Comparison of ENCODE assay signal across 16 cellular contexts in the genomic region with DNA sequence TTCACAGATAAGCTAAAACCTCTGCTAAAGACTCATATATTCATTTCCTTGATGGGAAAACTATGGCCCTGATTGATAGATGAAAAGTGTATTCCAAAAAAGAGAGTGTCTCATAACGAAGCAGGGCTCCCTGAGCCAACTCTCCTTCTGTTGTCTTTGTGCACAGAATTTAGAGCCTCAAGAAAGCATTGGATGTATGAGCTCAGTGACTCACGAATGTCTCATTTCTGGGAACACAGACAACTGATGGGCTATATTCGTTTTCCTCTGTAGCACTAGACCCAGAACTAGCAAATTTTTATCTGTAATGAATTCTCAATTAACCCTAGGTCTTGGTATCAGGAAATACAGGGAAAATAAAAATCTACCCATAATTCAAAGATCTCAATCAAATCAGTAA.
DNase-seq lines count a peak whose midpoint lies in the region; ATAC-seq and TF ChIP-seq lines count a peak whose summit lies in the region.
"Had no signal": no experiment of that assay in that cellular context is flagged by ENCODE, and none has a peak within 500 bp of the region (broad histone marks: within the 10 kb centered on the region; RNA-seq: fewer than 3 reads in every experiment).

No MANE protein-coding gene starts in this region.

- dilution Hi-C loops in IMR-90 (cut with HindIII; ENCODE audit: low sequenced_read_pairs, unreplicated experiment) = no loop called here
- dilution Hi-C loops in mammary epithelial cell (cut with HindIII; ENCODE audit: low sequenced_read_pairs) = no loop called here

- TF ChIP-seq RAD21 in IMR-90 (IDR thresholded peaks at IDR 0.05; ENCODE audit: low read length) = no peak

- no peak overlapping the region for H4K5ac ChIP-seq in IMR-90 (ENCODE audit: low read depth, low read length)

- no peaks in the 10 kb centered on the region for H4K20me1 ChIP-seq in IMR-90 (ENCODE audit: insufficient read depth, low read length)
- H4K20me1 ChIP-seq in mammary epithelial cell (ENCODE audit: insufficient read depth, low read length) = no peaks in the 10 kb centered on the region

- H4K91ac ChIP-seq in IMR-90 (ENCODE audit: insufficient read depth, low read depth, low read length) = no peak overlapping the region

- no peak overlapping the region for H3K14ac ChIP-seq in IMR-90 (replicated peaks; ENCODE audit: low read depth, low read length)

- H3K9me3 ChIP-seq in IMR-90 (ENCODE audit: control insufficient read depth, insufficient read depth, low read length) (no peaks in the 10 kb centered on the region), mammary epithelial cell (replicated peaks; ENCODE audit: insufficient read depth, low read length) (no peaks in the 10 kb centered on the region)
- H3K9me3 ChIP-seq: pancreas had no signal

- H2AK5ac ChIP-seq in IMR-90 (ENCODE audit: low read depth, low read length) = no peak overlapping the region

- peaks cover 3% of the 10 kb centered on the region; the same call in 1 of the 2 replicates for H3K4me1 ChIP-seq in IMR-90 (ENCODE audit: control insufficient read depth, insufficient read depth, low read length)
- peaks cover 4% of the 10 kb centered on the region for H3K4me1 ChIP-seq in mammary epithelial cell (ENCODE audit: insufficient read depth, low read length)
- H3K4me1 ChIP-seq: pancreas had no signal

- CTCF ChIA-PET in IMR-90 (lab: Yijun Ruan, JAX) = no interaction called here
- CTCF ChIA-PET in mammary epithelial cell (lab: Charles Lee; ENCODE audit: low non-redundant PET) = no interaction called here

- no TSS peak for BruUV-seq in IMR-90 (replicated peaks; lab: Mats Ljungman, UMichigan)
- BruUV-seq in mammary epithelial cell (replicated peaks; lab: Mats Ljungman, UMichigan) = no TSS peak

- no peaks in the 10 kb centered on the region for H3K27me3 ChIP-seq in IMR-90 (ENCODE audit: control insufficient read depth, insufficient read depth, low read length)
- no peaks in the 10 kb centered on the region for H3K27me3 ChIP-seq in mammary epithelial cell (ENCODE audit: insufficient read depth, low read length)
- H3K27me3 ChIP-seq: pancreas had no signal

- no peaks in the 10 kb centered on the region for H3K79me1 ChIP-seq in IMR-90 (ENCODE audit: low read depth in 1 of 2, low read length in 2 of 2)

- no CpG with 5 or more reads among the region's 3 CpGs for WGBS in IMR-90 (ENCODE audit: extremely low coverage in 2 of 2, insufficient read length in 1 of 2), 2 experiments
- 46% methylated on average over 3 of the region's 3 CpGs for WGBS in mammary epithelial cell (ENCODE audit: low coverage, missing lambda C conversion rate)

- no peak overlapping the region for H3K4ac ChIP-seq in IMR-90 (ENCODE audit: low read depth, low read length)

- TF ChIP-seq POLR2A in IMR-90 (IDR thresholded peaks at IDR 0.05; ENCODE audit: low read depth, low read length) = no peak

- intact Hi-C loops in IMR-90 (cut with micrococcal nuclease) = loop anchor here (10.0 kb wide), 1 partner anchor 520 kb away; no protein-coding TSS in a partner anchor
- intact Hi-C loops in mammary epithelial cell (cut with micrococcal nuclease) = no loop called here

- H3K18ac ChIP-seq in IMR-90 (ENCODE audit: low read depth, low read length) = no peak overlapping the region

- H3K36me3 ChIP-seq in IMR-90 (ENCODE audit: control insufficient read depth, insufficient read depth, low read length) (no peaks in the 10 kb centered on the region), mammary epithelial cell (ENCODE audit: insufficient read depth, low read length) (no peaks in the 10 kb centered on the region)
- H3K36me3 ChIP-seq: pancreas had no signal

- H3K27ac ChIP-seq in IMR-90 (ENCODE audit: insufficient read depth, low read length) (no peak overlapping the region), mammary epithelial cell (ENCODE audit: insufficient read depth, low read depth, low read length) (no peak overlapping the region)
- H3K27ac ChIP-seq: pancreas had no signal

- H2AFZ ChIP-seq in IMR-90 (replicated peaks; ENCODE audit: low read length, poor library complexity) = no peak overlapping the region
- H2AFZ ChIP-seq in mammary epithelial cell (ENCODE audit: low read depth, low read length) = no peak overlapping the region

- H3K4me2 ChIP-seq in IMR-90 (ENCODE audit: low read depth, low read length) = no peak overlapping the region
- no peak overlapping the region for H3K4me2 ChIP-seq in mammary epithelial cell (ENCODE audit: insufficient read depth, low read depth, low read length)

- H3K9ac ChIP-seq in IMR-90 (ENCODE audit: low read depth, low read length) (no peak overlapping the region), mammary epithelial cell (ENCODE audit: insufficient read depth, low read length) (no peak overlapping the region)

- H3K4me3 ChIP-seq in IMR-90 (ENCODE audit: insufficient read depth, low read depth, low read length) (no peak overlapping the region), mammary epithelial cell (replicated peaks in 1 of 3; ENCODE audit: insufficient read depth in 1 of 3, low read depth in 2 of 3, low read length in 3 of 3) (no peak overlapping the region)
- H3K4me3 ChIP-seq: pancreas had no signal

- ATAC-seq in IMR-90 (ENCODE audit: low read depth) (peak; percentile 81), HG02885 (IDR thresholded peaks at IDR 0.05; ENCODE audit: poor library complexity, unreplicated experiment) (no peak), GM21737 (IDR thresholded peaks at IDR 0.05; ENCODE audit: unreplicated experiment) (no peak)

- DNase-seq in AG08395 (ENCODE audit: low spot score) (peak; percentile 49), IMR-90 (peak; percentile 86), mammary epithelial cell (peak; percentile 46), iris pigment epithelial cell (ENCODE audit: low read depth) (peak; percentile 79), Kasumi-1 (lab: John Stamatoyannopoulos, UW) (no peak)
- DNase-seq in activated CD4-positive, alpha-beta T cell treated with anti-CD3 and anti-CD28 coated beads, Interleukin-2, amount 50 U/mL, for 48 hours = no peak
- DNase-seq: activated CD4-positive, alpha-beta T cell treated with anti-CD3 and anti-CD28 coated beads for 4 hours; activated T-cell treated with anti-CD3 and anti-CD28 coated beads, Interleukin-2, amount 50 U/mL, for 1 hour; DMS 273 treated with DMSO at 0.1 percent for 48 hours; Karpas-422; midbrain; pancreas; SHP77; T-helper 9 cell had no signal

- H2BK5ac ChIP-seq in IMR-90 (ENCODE audit: low read depth, low read length, poor library complexity, severe bottlenecking) = no peak overlapping the region

- no peak overlapping the region for H2BK120ac ChIP-seq in IMR-90 (ENCODE audit: low read depth, low read length)

- no peak overlapping the region for H2BK15ac ChIP-seq in IMR-90 (ENCODE audit: low read depth, low read length)

- 0 out of 2 replicates have a peak, but pooled peaks cover 8% of the 10 kb centered on the region for H3K9me1 ChIP-seq in IMR-90 (ENCODE audit: insufficient read depth, low read length)

- no peak overlapping the region for H2BK20ac ChIP-seq in IMR-90 (ENCODE audit: low read depth, low read length)

- TF ChIP-seq CTCF in IMR-90 (conservative IDR thresholded peaks at IDR 0.05; ENCODE audit: low read depth, low read length) (no peak), mammary epithelial cell (conservative IDR thresholded peaks at IDR 0.05 in 1 of 2, IDR thresholded peaks at IDR 0.05 in 1 of 2; ENCODE audit: extremely low read depth in 1 of 2, insufficient read depth in 1 of 2, low read depth in 1 of 2, low read length in 2 of 2) (no peak)

- no peak overlapping the region for H4K8ac ChIP-seq in IMR-90 (ENCODE audit: low read depth in 2 of 2, low read length in 2 of 2)

- H3K56ac ChIP-seq in IMR-90 (ENCODE audit: extremely low read depth, insufficient read depth, low read length) = no peak overlapping the region

- H2AK9ac ChIP-seq in IMR-90 (replicated peaks; ENCODE audit: low read depth, low read length, poor library complexity) = no peak overlapping the region

- H3K23ac ChIP-seq in IMR-90 (ENCODE audit: low read depth, low read length) = no peak overlapping the region

- POLR2A ChIA-PET in IMR-90 (lab: Charles Lee; ENCODE audit: unreplicated experiment) = no interaction called here

- in situ Hi-C loops in IMR-90 (cut with MboI; ENCODE audit: low sequenced_read_pairs) (no loop called here), mammary epithelial cell (cut with MboI; ENCODE audit: low sequenced_read_pairs in 2 of 2) (loop anchor here in 1 of 2 donors (25.0 kb wide), 1 partner anchor 622 kb away; no protein-coding TSS in a partner anchor)

- H3K79me2 ChIP-seq in mammary epithelial cell (ENCODE audit: insufficient read depth, low read length) = no peaks in the 10 kb centered on the region

TF ChIP-seq in IMR-90, 13 proteins besides CTCF, POLR2A, EP300 and RAD21:
- TF ChIP-seq CEBPB (IDR thresholded peaks at IDR 0.05; ENCODE audit: low read depth, low read length) (no peak), MXI1 (IDR thresholded peaks at IDR 0.05; ENCODE audit: borderline replicate concordance, low read depth, low read length) (no peak), RCOR1 (IDR thresholded peaks at IDR 0.05; ENCODE audit: insufficient replicate concordance, low read length) (no peak), FOS (IDR thresholded peaks at IDR 0.05; ENCODE audit: low read depth, low read length) (no peak), ELK1 (IDR thresholded peaks at IDR 0.05; ENCODE audit: borderline replicate concordance, low read depth, low read length) (no peak), SMC3 (IDR thresholded peaks at IDR 0.05; ENCODE audit: low read depth, low read length) (no peak), USF2 (IDR thresholded peaks at IDR 0.05; ENCODE audit: low read depth, low read length) (no peak), RFX5 (IDR thresholded peaks at IDR 0.05; ENCODE audit: low read depth, low read length) (no peak), MAFK (IDR thresholded peaks at IDR 0.05; ENCODE audit: low read depth, low read length) (no peak)

Comparison
In these comparisons a context has a peak if more than half of its experiments do, and no peak if none do; other contexts are left out.
1. DNase-seq: peak in AG08395 (single experiment), IMR-90 (single experiment), mammary epithelial cell (single experiment) and iris pigment epithelial cell (single experiment); none in activated CD4-positive, alpha-beta T cell treated with anti-CD3 and anti-CD28 coated beads, Interleukin-2, amount 50 U/mL, for 48 hours (0 of 2) and Kasumi-1 (0 of 2).